22 cellular contexts compared by ENCODE assay signal in genomic region chr3:122776675-122777074, GRCh38.
"Had no signal": no experiment of that assay in that cellular context is flagged by ENCODE, and none has a peak within 500 bp of the region (broad histone marks: within the 10 kb centered on the region; RNA-seq: fewer than 3 reads in every experiment).

No MANE protein-coding gene starts in this region.

- H3K27ac Mint-ChIP-seq: stimulated activated effector memory CD8-positive, alpha-beta T cell treated with anti-CD3 and anti-CD28 coated beads, Interleukin-12 subunit alpha, Interleukin-12 subunit beta, amount 100 ng/mL, for 72 hours; type B pancreatic cell had no signal

- H3K4me1 ChIP-seq: suprapubic skin, uterus had no signal

- H3K27me3 Mint-ChIP-seq: type B pancreatic cell had no signal

- H3K4me3 ChIP-seq: heart right ventricle, mucosa of descending colon, smooth muscle cell, suprapubic skin, thyroid gland, uterus had no signal

- H3K27me3 ChIP-seq: heart right ventricle, suprapubic skin, thyroid gland, uterus had no signal

- DNase-seq: cortex of kidney; effector memory CD4-positive, alpha-beta T cell; heart right ventricle; hypothalamus; kidney glomerular epithelial cell; mammary epithelial cell; mucosa of descending colon; natural killer cell; posterior cingulate gyrus; right cardiac atrium; stimulated activated CD4-positive, alpha-beta T cell treated with anti-CD3 and anti-CD28 coated beads, Interleukin-2, amount 100 ng/mL, for 48 hours; stimulated activated CD8-positive, alpha-beta memory T cell treated with anti-CD3 and anti-CD28 coated beads, Interleukin-4, amount 100 ng/mL, for 48 hours; stimulated activated naive CD8-positive, alpha-beta T cell treated with anti-CD3 and anti-CD28 coated beads, Interleukin-15, Interleukin-2, amounts not matched to agents 100 U/mL and 50 U/mL, for 24 hours; thyroid gland; uterus had no signal

- H3K9me3 Mint-ChIP-seq: natural killer cell; stimulated activated effector memory CD8-positive, alpha-beta T cell treated with anti-CD3 and anti-CD28 coated beads, Interleukin-12 subunit alpha, Interleukin-12 subunit beta, amount 100 ng/mL, for 72 hours; type B pancreatic cell had no signal

- H3K36me3 Mint-ChIP-seq: natural killer cell; stimulated activated effector memory CD8-positive, alpha-beta T cell treated with anti-CD3 and anti-CD28 coated beads, Interleukin-12 subunit alpha, Interleukin-12 subunit beta, amount 100 ng/mL, for 72 hours had no signal

- H3K4me3 Mint-ChIP-seq: natural killer cell; neural crest cell; stimulated activated effector memory CD8-positive, alpha-beta T cell treated with anti-CD3 and anti-CD28 coated beads, Interleukin-12 subunit alpha, Interleukin-12 subunit beta, amount 100 ng/mL, for 72 hours; type B pancreatic cell had no signal

- ATAC-seq: esophagus mucosa; heart right ventricle; left lobe of liver; mucosa of descending colon; natural killer cell; right cardiac atrium; stimulated activated effector memory CD8-positive, alpha-beta T cell treated with anti-CD3 and anti-CD28 coated beads, Interleukin-12 subunit alpha, Interleukin-12 subunit beta, amount 100 ng/mL, for 72 hours; stimulated activated naive CD8-positive, alpha-beta T cell treated with anti-CD3 and anti-CD28 coated beads, Interleukin-15, Interleukin-2, amounts not matched to agents 100 U/mL and 50 U/mL, for 24 hours had no signal

- H3K9me3 ChIP-seq: heart right ventricle, mucosa of descending colon, suprapubic skin, thyroid gland, uterus had no signal

- H3K4me2 ChIP-seq: smooth muscle cell had no signal

- H3K4me1 Mint-ChIP-seq: natural killer cell, neural crest cell had no signal

- H3K27ac ChIP-seq: heart right ventricle, suprapubic skin, thyroid gland, uterus had no signal

- H3K36me3 ChIP-seq: thyroid gland, uterus had no signal
